Comparison of ENCODE assay signal across 8 cellular contexts in genomic region chr14:90759370-90760054, GRCh38. TPM values are rescaled to one million over a fixed set of nuclear protein-coding genes. Genes with fewer than 3 reads are reported as not detected.
A peak's percentile ranks its signal among the peaks of the same experiment; 100 is the strongest.
DNase-seq lines count a peak whose midpoint lies in the region; ATAC-seq lines count a peak whose summit lies in the region.

No MANE protein-coding gene starts in this region.

- H3K4me1 ChIP-seq in aorta (ENCODE audit: control insufficient read depth in 1 of 2, insufficient read depth in 2 of 2, low read length in 2 of 2), result peaks cover 0 to 4% of the 10 kb centered on the region in 2 donors

- H3K27me3 Mint-ChIP-seq in T-helper 17 cell, result no peaks in the 10 kb centered on the region

- no peaks in the 10 kb centered on the region for H3K36me3 ChIP-seq in aorta (ENCODE audit: control insufficient read depth in 1 of 2, insufficient read depth in 2 of 2, low read length in 1 of 2)

- peak overlapping the region; percentile 95 for H3K27ac ChIP-seq in layer of hippocampus (ENCODE audit: low read depth, low read length)
- H3K27ac ChIP-seq in aorta (ENCODE audit: low read depth in 1 of 2, low read length in 2 of 2), result peak overlapping the region; percentile 61 to 89

- H3K36me3 Mint-ChIP-seq in T-helper 17 cell (ENCODE audit: low read depth), result peaks cover 2% of the 10 kb centered on the region

- ATAC-seq in Right ventricle myocardium inferior (peak; percentile 23), T-helper 17 cell (no peak), aorta (ENCODE audit: low FRiP score) (no peak), HG02884 (IDR thresholded peaks at IDR 0.05; ENCODE audit: unreplicated experiment) (no peak)

- intact Hi-C loops in Right ventricle myocardium inferior (cut with DNase I) (loop anchor here (2.0 to 5.0 kb wide), 9 partner anchors 37 to 459 kb away; partner anchors contain the start of genes CALM1 and NRDE2), cardiac septum (cut with DNase I) (loop anchor here (1.0 to 10.0 kb wide), 5 partner anchors 57 to 457 kb away; partner anchors contain the start of gene TTC7B), aorta (cut with DNase I) (loop anchor here (5.0 to 10.0 kb wide), 4 partner anchors 58 to 375 kb away; partner anchors contain the start of genes CALM1 (in 1 of the 2) and TTC7B (in 1 of the 2))

- H3K4me3 ChIP-seq in aorta (ENCODE audit: low read length in 2 of 2), result peak overlapping the region in 1 of 2 donors; percentile 26

- H3K27ac Mint-ChIP-seq in T-helper 17 cell, result peak overlapping the region; percentile 72

- H3K9me3 ChIP-seq in T-helper 17 cell (ENCODE audit: control insufficient read depth, low read length, poor library complexity, severe bottlenecking) (peaks cover 4% of the 10 kb centered on the region), aorta (ENCODE audit: control insufficient read depth, low read length) (no peaks in the 10 kb centered on the region)

- DNase-seq in Right ventricle myocardium inferior (ENCODE audit: missing footprints) (no peak), cardiac septum (ENCODE audit: low spot score) (no peak), T-helper 17 cell (no peak), aorta (no peak), HCEC 1CT (no peak), C1 segment of cervical spinal cord (lab: John Stamatoyannopoulos, UW) (no peak)

- H3K4me1 Mint-ChIP-seq in T-helper 17 cell, result peaks cover 10% of the 10 kb centered on the region

- peak overlapping the region; percentile 84 for H3K4me3 Mint-ChIP-seq in T-helper 17 cell

- H3K27me3 ChIP-seq in layer of hippocampus (ENCODE audit: control insufficient read depth, insufficient read depth, low read length), result no peaks in the 10 kb centered on the region
- no peaks in the 10 kb centered on the region for H3K27me3 ChIP-seq in aorta (ENCODE audit: control insufficient read depth in 1 of 2, insufficient read depth in 2 of 2, low read length in 1 of 2)

- 46 to 51% methylated on average over 7 of the region's 7 CpGs for WGBS in aorta, 2 donors

RNA-seq across cellular contexts. Expression of gene TTC7B, which starts 56.7 kb away (rescaled TPM):
- 67.5 TPM for total RNA-seq in Right ventricle myocardium inferior
- total RNA-seq in cardiac septum, result 64.9 TPM
- 10 to 100 TPM in 1 of 2 donors, 1 to 10 TPM in 1; 2.5 to 28.3 TPM for total RNA-seq in T-helper 17 cell
- 10 to 100 TPM; 52.0 to 57.4 TPM for total RNA-seq in aorta
- 10 to 100 TPM; 17.9 to 28.2 TPM for polyA plus RNA-seq in aorta
